In the genomic region with DNA sequence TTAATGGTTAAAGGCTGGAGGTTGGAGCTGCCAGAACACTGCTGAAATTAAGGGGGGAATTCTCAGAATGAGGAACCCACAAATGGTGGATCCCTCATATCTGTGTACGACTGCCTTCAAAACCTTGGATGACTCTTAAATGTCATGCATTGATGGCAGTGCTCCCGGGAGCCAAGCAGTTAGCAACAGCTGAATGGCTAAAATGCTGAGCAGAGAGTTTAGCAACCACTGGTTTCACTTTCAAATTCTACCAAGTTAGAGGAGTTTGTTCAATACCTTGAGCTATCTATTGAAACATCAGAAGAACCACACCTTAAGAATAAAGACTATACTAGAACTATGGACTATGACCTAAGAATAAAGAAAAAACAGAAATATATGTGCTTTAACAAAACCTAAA, we compare ENCODE assay signal across 21 cellular contexts. TPM values are rescaled to one million over a fixed set of nuclear protein-coding genes. Genes with fewer than 3 reads are reported as not detected.
DNase-seq lines count a peak whose midpoint lies in the region; FAIRE-seq and TF ChIP-seq lines count a peak whose summit lies in the region.
"Had no signal": no experiment of that assay in that cellular context is flagged by ENCODE, and none has a peak within 500 bp of the region (broad histone marks: within the 10 kb centered on the region; RNA-seq: fewer than 3 reads in every experiment).

No MANE protein-coding gene starts in this region.

- peaks cover 7% of the 10 kb centered on the region; the same call in 1 of the 2 replicates for H3K4me1 ChIP-seq in MM.1S (ENCODE audit: low read length)
- no peaks in the 10 kb centered on the region for H3K4me1 ChIP-seq in small intestine (ENCODE audit: control insufficient read depth in 2 of 2, insufficient read depth in 1 of 2, low read depth in 1 of 2, low read length in 1 of 2)
- no peaks in the 10 kb centered on the region for H3K4me1 ChIP-seq in hepatocyte (ENCODE audit: insufficient read depth)
- H3K4me1 ChIP-seq: BE2C, Caco-2 had no signal

- H3F3A ChIP-seq in MM.1S (ENCODE audit: insufficient read depth, low read length): no peaks in the 10 kb centered on the region

- whole genome bisulfite sequencing in small intestine, 3 donors: 23 to 65% (median 46%) methylated on average over 2 of the region's 2 CpGs
- 84% methylated on average over 2 of the region's 2 CpGs for WGBS in hepatocyte (ENCODE audit: low lambda C conversion rate, missing lambda C conversion rate)

- no peaks in the 10 kb centered on the region for H3K36me3 Mint-ChIP-seq in activated CD4-positive, alpha-beta memory T cell treated with anti-CD3 and anti-CD28 coated beads, Interleukin-2, amount 10 ng/mL, durations not matched to agents 7 days and 5 days (ENCODE audit: low read depth)
- H3K36me3 Mint-ChIP-seq: CD4-positive, CD25-positive, alpha-beta regulatory T cell had no signal

- H3K9me3 Mint-ChIP-seq in activated CD4-positive, alpha-beta memory T cell treated with anti-CD3 and anti-CD28 coated beads, Interleukin-2, amount 10 ng/mL, durations not matched to agents 7 days and 5 days: peaks cover 15% of the 10 kb centered on the region

- H3K4me3 Mint-ChIP-seq in activated CD4-positive, alpha-beta memory T cell treated with anti-CD3 and anti-CD28 coated beads, Interleukin-2, amount 10 ng/mL, durations not matched to agents 7 days and 5 days: no peak overlapping the region
- H3K4me3 Mint-ChIP-seq: CD4-positive, CD25-positive, alpha-beta regulatory T cell; CD8-positive, alpha-beta memory T cell; GM23338; HFFc6 had no signal

- no peak overlapping the region for H3K27ac ChIP-seq in MM.1S (ENCODE audit: low read length)
- no peak overlapping the region for H3K27ac ChIP-seq in small intestine (ENCODE audit: low read depth in 1 of 2, low read length in 1 of 2)
- H3K27ac ChIP-seq in hepatocyte: no peak overlapping the region
- H3K27ac ChIP-seq: HL-60 had no signal

- H3K9ac ChIP-seq in MM.1S (ENCODE audit: low read length): no peak overlapping the region

- H3K36me3 ChIP-seq in MM.1S (replicated peaks; ENCODE audit: insufficient read depth, low read length) (no peaks in the 10 kb centered on the region), small intestine (ENCODE audit: control insufficient read depth in 2 of 2, insufficient read depth in 2 of 2, low read length in 2 of 2) (no peaks in the 10 kb centered on the region), hepatocyte (replicated peaks; ENCODE audit: insufficient read depth, low read depth) (no peaks in the 10 kb centered on the region)
- H3K36me3 ChIP-seq: BE2C had no signal

- H3K27ac Mint-ChIP-seq in activated CD4-positive, alpha-beta memory T cell treated with anti-CD3 and anti-CD28 coated beads, Interleukin-2, amount 10 ng/mL, durations not matched to agents 7 days and 5 days: no peak overlapping the region
- H3K27ac Mint-ChIP-seq: CD4-positive, CD25-positive, alpha-beta regulatory T cell; CD8-positive, alpha-beta memory T cell; GM23338; HFFc6 had no signal

- H3K4me1 Mint-ChIP-seq in activated CD4-positive, alpha-beta memory T cell treated with anti-CD3 and anti-CD28 coated beads, Interleukin-2, amount 10 ng/mL, durations not matched to agents 7 days and 5 days: peaks cover 3% of the 10 kb centered on the region
- H3K4me1 Mint-ChIP-seq: CD4-positive, CD25-positive, alpha-beta regulatory T cell; CD8-positive, alpha-beta memory T cell; GM23338 had no signal

- H3K9me3 ChIP-seq in MM.1S (replicated peaks; ENCODE audit: insufficient read depth, low read length) (no peaks in the 10 kb centered on the region), small intestine (ENCODE audit: control insufficient read depth, low read depth) (no peaks in the 10 kb centered on the region), hepatocyte (ENCODE audit: low read depth) (no peaks in the 10 kb centered on the region)
- H3K9me3 ChIP-seq: BE2C, Caco-2 had no signal

- no peaks in the 10 kb centered on the region for H3K79me2 ChIP-seq in MM.1S (ENCODE audit: low read length)
- no peaks in the 10 kb centered on the region for H3K79me2 ChIP-seq in hepatocyte

- H3K9me2 ChIP-seq in MM.1S (replicated peaks; ENCODE audit: insufficient read depth, low read length) (no peaks in the 10 kb centered on the region), hepatocyte (replicated peaks; ENCODE audit: insufficient read depth) (no peaks in the 10 kb centered on the region)

- POLR2A ChIA-PET in activated CD4-positive, alpha-beta memory T cell treated with anti-CD3 and anti-CD28 coated beads, Interleukin-2, amount 10 ng/mL, durations not matched to agents 7 days and 5 days (lab: Charles Lee): no interaction called here

- TF ChIP-seq CTCF in GM12865 (IDR thresholded peaks at IDR 0.05; ENCODE audit: insufficient read depth, low read depth, low read length, missing control alignments) (no peak), MM.1S (IDR thresholded peaks at IDR 0.05; ENCODE audit: low read length) (no peak), hepatocyte (IDR thresholded peaks at IDR 0.05; ENCODE audit: poor library complexity) (no peak)

- no peak for FAIRE-seq in small intestine (lab: Jason Lieb, UNC)
- FAIRE-seq: D721Med, G401.6, GM12892, GM18507, H54 had no signal

- H3K27me3 ChIP-seq in MM.1S (replicated peaks; ENCODE audit: insufficient read depth, low read length) (no peaks in the 10 kb centered on the region), small intestine (ENCODE audit: control insufficient read depth in 2 of 2, insufficient read depth in 2 of 2, low read length in 2 of 2) (no peaks in the 10 kb centered on the region), hepatocyte (no peaks in the 10 kb centered on the region)
- H3K27me3 ChIP-seq: BE2C had no signal

- CTCF ChIA-PET in activated CD4-positive, alpha-beta memory T cell treated with anti-CD3 and anti-CD28 coated beads, Interleukin-2, amount 10 ng/mL, durations not matched to agents 7 days and 5 days (lab: Charles Lee): interaction anchor here (1.9 kb wide), 1 partner anchor 92 kb away, joined by 4 read pairs; no protein-coding TSS in a partner anchor

- no peaks in the 10 kb centered on the region for H3K27me3 Mint-ChIP-seq in activated CD4-positive, alpha-beta memory T cell treated with anti-CD3 and anti-CD28 coated beads, Interleukin-2, amount 10 ng/mL, durations not matched to agents 7 days and 5 days

- H3K4me3 ChIP-seq in GM12865 (ENCODE audit: low read depth, low read length): no peak overlapping the region
- H3K4me3 ChIP-seq in MM.1S (ENCODE audit: low read length): no peak overlapping the region; the same call in 1 of the 2 replicates
- H3K4me3 ChIP-seq in small intestine (ENCODE audit: low read depth in 1 of 2, low read length in 2 of 2): no peak overlapping the region
- H3K4me3 ChIP-seq in hepatocyte: no peak overlapping the region
- H3K4me3 ChIP-seq: GM23338 had no signal

- no peak overlapping the region; the same call in 1 of the 2 replicates for H3K4me2 ChIP-seq in MM.1S (ENCODE audit: low read depth, low read length)
- no peak overlapping the region for H3K4me2 ChIP-seq in hepatocyte
- H3K4me2 ChIP-seq: GM23338 had no signal

- H4K20me1 ChIP-seq in MM.1S (ENCODE audit: insufficient read depth, low read length) (no peaks in the 10 kb centered on the region), hepatocyte (ENCODE audit: insufficient read depth, poor library complexity, severe bottlenecking) (no peaks in the 10 kb centered on the region)

- DNase-seq in GM12865 (ENCODE audit: low read depth) (peak; percentile 10), MM.1S (peak; percentile 73), OCI-M1 (lab: John Stamatoyannopoulos, UW) (peak; percentile 22), small intestine (peak; percentile 7), hepatocyte (ENCODE audit: low spot score) (no peak)
- DNase-seq in activated CD4-positive, alpha-beta memory T cell treated with anti-CD3 and anti-CD28 coated beads, Interleukin-2, amount 10 ng/mL, durations not matched to agents 7 days and 5 days: no peak
- DNase-seq in stimulated activated CD4-positive, alpha-beta T cell treated with anti-CD3 and anti-CD28 coated beads, Interleukin-15, amount 100 ng/mL, for 24 hours: no peak
- DNase-seq: ACHN; BE2C; C1 segment of cervical spinal cord; Caco-2; CD8-positive, alpha-beta memory T cell; HFFc6 had no signal

- no peak overlapping the region for H2AFZ ChIP-seq in MM.1S (ENCODE audit: low read length)
- H2AFZ ChIP-seq in hepatocyte: no peak overlapping the region
- H2AFZ ChIP-seq: GM23338 had no signal

RNA-seq across cellular contexts. Expression of gene UQCRFS1, which starts 41.4 kb away (rescaled TPM):
- polyA plus RNA-seq in small intestine (10 to 100 TPM; 75.7 to 89.2 (median 85.0) TPM), hepatocyte (73.3 and 79.0 TPM in 2 replicates)
- 43.5 and 45.0 TPM in 2 replicates for total RNA-seq in hepatocyte
- total RNA-seq in activated CD4-positive, alpha-beta memory T cell treated with anti-CD3 and anti-CD28 coated beads, Interleukin-2, amount 10 ng/mL, durations not matched to agents 7 days and 5 days: 10 to 100 TPM; 32.6 to 35.4 TPM

Comparison
In these comparisons a context has a peak if more than half of its experiments do, and no peak if none do; other contexts are left out.
1. DNase-seq: peak in GM12865 (single experiment), MM.1S (single experiment), OCI-M1 (single experiment) and small intestine (single experiment); none in hepatocyte (single experiment), activated CD4-positive, alpha-beta memory T cell treated with anti-CD3 and anti-CD28 coated beads, Interleukin-2, amount 10 ng/mL, durations not matched to agents 7 days and 5 days (single experiment) and stimulated activated CD4-positive, alpha-beta T cell treated with anti-CD3 and anti-CD28 coated beads, Interleukin-15, amount 100 ng/mL, for 24 hours (single experiment).